Comparison of ENCODE assay signal across 1 cellular context in genomic region chr22:31915499-31916065, GRCh38.
A peak's percentile ranks its signal among the peaks of the same experiment; 100 is the strongest.
TF ChIP-seq lines count a peak whose summit lies in the region.

No MANE protein-coding gene starts in this region.

TF ChIP-seq in HepG2, 621 proteins besides CTCF, POLR2A, EP300 and RAD21 (continued from another document):
- 0 out of 2 replicates have a peak, but pooled peaks have one; percentile 16 for TF ChIP-seq ZBTB38 (CRISPR knock-in tag; IDR thresholded peaks at IDR 0.05)
TF ChIP-seq in HepG2: peak in this region for 1.
